12 cellular contexts compared by ENCODE assay signal in genomic region chr4:138239496-138239895, GRCh38. TPM values are rescaled to one million over a fixed set of nuclear protein-coding genes. Genes with fewer than 3 reads are reported as not detected.
DNase-seq lines count a peak whose midpoint lies in the region; ATAC-seq and TF ChIP-seq lines count a peak whose summit lies in the region.
"Had no signal": no experiment of that assay in that cellular context is flagged by ENCODE, and none has a peak within 500 bp of the region (broad histone marks: within the 10 kb centered on the region; RNA-seq: fewer than 3 reads in every experiment).

No MANE protein-coding gene starts in this region.

- H3K4me3 ChIP-seq in BJ (ENCODE audit: low read depth, low read length): peak overlapping the region; percentile 62
- peak overlapping the region; percentile 20 for H3K4me3 ChIP-seq in H7 (ENCODE audit: insufficient read depth, low read depth, low read length)
- peak overlapping the region in 1 of 2 donors; percentile 39 for H3K4me3 ChIP-seq in left lung

- H3K9me3 ChIP-seq in left lung: no peaks in the 10 kb centered on the region

- H3K36me3 Mint-ChIP-seq in activated T-helper 1 cell treated with anti-CD3 and anti-CD28 coated beads, Interleukin-12 subunit alpha, Interleukin-12 subunit beta, Interleukin-2, Interleukin-4 antibody, amounts not matched to agents 30 ng/mL and 10 ng/mL and 1 ng/mL, durations not matched to agents 14 hours and 24 hours and 36 hours (ENCODE audit: low read depth): peaks cover 7% of the 10 kb centered on the region

- H3K4me1 Mint-ChIP-seq in activated T-helper 1 cell treated with anti-CD3 and anti-CD28 coated beads, Interleukin-12 subunit alpha, Interleukin-12 subunit beta, Interleukin-2, Interleukin-4 antibody, amounts not matched to agents 30 ng/mL and 10 ng/mL and 1 ng/mL, durations not matched to agents 14 hours and 24 hours and 36 hours (ENCODE audit: low read depth): peaks cover 54% of the 10 kb centered on the region

- TF ChIP-seq CTCF in BJ (IDR thresholded peaks at IDR 0.05; ENCODE audit: insufficient read depth, low read depth, low read length) (no peak), left lung (IDR thresholded peaks at IDR 0.05) (no peak)

- POLR2A ChIA-PET in BJ (lab: Charles Lee): interaction anchor here (0.8 kb wide), 1 partner anchor 17 kb away, joined by 5 read pairs; no protein-coding TSS in a partner anchor

- peak overlapping the region; percentile 56 for H3K4me3 Mint-ChIP-seq in activated T-helper 1 cell treated with anti-CD3 and anti-CD28 coated beads, Interleukin-12 subunit alpha, Interleukin-12 subunit beta, Interleukin-2, Interleukin-4 antibody, amounts not matched to agents 30 ng/mL and 10 ng/mL and 1 ng/mL, durations not matched to agents 14 hours and 24 hours and 36 hours

- H3K27me3 Mint-ChIP-seq in activated T-helper 1 cell treated with anti-CD3 and anti-CD28 coated beads, Interleukin-12 subunit alpha, Interleukin-12 subunit beta, Interleukin-2, Interleukin-4 antibody, amounts not matched to agents 30 ng/mL and 10 ng/mL and 1 ng/mL, durations not matched to agents 14 hours and 24 hours and 36 hours (ENCODE audit: insufficient read depth): peaks cover 2% of the 10 kb centered on the region

- H3K27ac Mint-ChIP-seq in activated T-helper 1 cell treated with anti-CD3 and anti-CD28 coated beads, Interleukin-12 subunit alpha, Interleukin-12 subunit beta, Interleukin-2, Interleukin-4 antibody, amounts not matched to agents 30 ng/mL and 10 ng/mL and 1 ng/mL, durations not matched to agents 14 hours and 24 hours and 36 hours: no peak overlapping the region

- no peaks in the 10 kb centered on the region for H3K27me3 ChIP-seq in BJ (ENCODE audit: control insufficient read depth, insufficient read depth, low read length)
- no peaks in the 10 kb centered on the region for H3K27me3 ChIP-seq in H7 (ENCODE audit: control insufficient read depth, insufficient read depth, low read length)
- no peaks in the 10 kb centered on the region for H3K27me3 ChIP-seq in left lung

- CTCF ChIA-PET in BJ (lab: Yijun Ruan, JAX): interaction anchor here (1.0 kb wide), 1 partner anchor 52 kb away, joined by 3 read pairs; no protein-coding TSS in a partner anchor

- no peaks in the 10 kb centered on the region for H3K9me3 Mint-ChIP-seq in activated T-helper 1 cell treated with anti-CD3 and anti-CD28 coated beads, Interleukin-12 subunit alpha, Interleukin-12 subunit beta, Interleukin-2, Interleukin-4 antibody, amounts not matched to agents 30 ng/mL and 10 ng/mL and 1 ng/mL, durations not matched to agents 14 hours and 24 hours and 36 hours

- DNase-seq in BJ (ENCODE audit: low read depth) (no peak), H7 (no peak), left lung (no peak), T1000 (lab: John Stamatoyannopoulos, UW) (no peak)
- DNase-seq in activated T-helper 1 cell treated with anti-CD3 and anti-CD28 coated beads, Interleukin-12 subunit alpha, Interleukin-12 subunit beta, Interleukin-2, Interleukin-4 antibody, amounts not matched to agents 30 ng/mL and 10 ng/mL and 1 ng/mL, durations not matched to agents 14 hours and 24 hours and 36 hours (ENCODE audit: low spot score): no peak
- DNase-seq: activated gamma-delta T cell, head of caudate nucleus had no signal

- intact Hi-C loops in activated T-helper 1 cell treated with anti-CD3 and anti-CD28 coated beads, Interleukin-12 subunit alpha, Interleukin-12 subunit beta, Interleukin-2, Interleukin-4 antibody, amounts not matched to agents 30 ng/mL and 10 ng/mL and 1 ng/mL, durations not matched to agents 14 hours and 24 hours and 36 hours (cut with micrococcal nuclease): no loop called here
- intact Hi-C loops in left lung (cut with DNase I): no loop called here

- H3K4me1 ChIP-seq in left lung: peaks cover 3 to 17% of the 10 kb centered on the region in 2 donors

- H3K27ac ChIP-seq in left lung: no peak overlapping the region
- H3K27ac ChIP-seq: VCaP had no signal

- ATAC-seq in left lung: peak; percentile 10
- ATAC-seq in GM21390 (IDR thresholded peaks at IDR 0.05; ENCODE audit: unreplicated experiment): no peak
- no peak for ATAC-seq in HG03457 (IDR thresholded peaks at IDR 0.05; ENCODE audit: unreplicated experiment)
- no peak for ATAC-seq in esophagus mucosa
- ATAC-seq: HCT116 had no signal

- no peaks in the 10 kb centered on the region for H3K36me3 ChIP-seq in BJ (ENCODE audit: control insufficient read depth, insufficient read depth, low read length)
- H3K36me3 ChIP-seq in H7 (replicated peaks; ENCODE audit: control insufficient read depth, insufficient read depth, low read length): no peaks in the 10 kb centered on the region; the same call in none of the 2 replicates
- no peaks in the 10 kb centered on the region for H3K36me3 ChIP-seq in left lung

RNA-seq across cellular contexts. Expression of gene SLC7A11, which starts 2.7 kb away (rescaled TPM):
- polyA plus RNA-seq in BJ (2011; rRNA removed): 27.5 and 52.4 TPM in 2 replicates
- polyA minus RNA-seq in BJ (2011; rRNA and poly(A)+ RNA removed): 64.9 and 67.6 TPM in 2 replicates
- 7.1 and 10.2 TPM in 2 replicates for total RNA-seq in H7 (2014; rRNA removed; shearing (Covaris generic))
- total RNA-seq in activated T-helper 1 cell treated with anti-CD3 and anti-CD28 coated beads, Interleukin-12 subunit alpha, Interleukin-12 subunit beta, Interleukin-2, Interleukin-4 antibody, amounts not matched to agents 30 ng/mL and 10 ng/mL and 1 ng/mL, durations not matched to agents 14 hours and 24 hours and 36 hours: 2.6 and 2.7 TPM in 2 replicates
- total RNA-seq in left lung (10 to 100 TPM in 1 of 2 donors, 1 to 10 TPM in 1; 1.8 to 13.2 TPM), esophagus mucosa (16.3 TPM)
